Comparison of ENCODE assay signal across 8 cellular contexts in genomic region chr3:24495334-24495994, GRCh38. TPM values are rescaled to one million over a fixed set of nuclear protein-coding genes. Genes with fewer than 3 reads are reported as not detected.
A peak's percentile ranks its signal among the peaks of the same experiment; 100 is the strongest.
DNase-seq lines count a peak whose midpoint lies in the region; ATAC-seq and TF ChIP-seq lines count a peak whose summit lies in the region.

No MANE protein-coding gene starts in this region.

- H3K4me1 Mint-ChIP-seq in GM23338, result peaks cover 66% of the 10 kb centered on the region

- no peaks in the 10 kb centered on the region for H4K20me1 ChIP-seq in GM23338 (replicated peaks; ENCODE audit: insufficient read depth)

- peaks cover 57% of the 10 kb centered on the region for H3K27me3 Mint-ChIP-seq in GM23338 (ENCODE audit: insufficient read depth, low read depth, poor library complexity)

- no peak overlapping the region for H3K27ac ChIP-seq in GM23338 (ENCODE audit: low read depth)

- no peaks in the 10 kb centered on the region; the same call in 1 of the 2 replicates for H3K79me2 ChIP-seq in GM23338 (replicated peaks; ENCODE audit: insufficient read depth)

- ATAC-seq in GM23338 (peak; percentile 63), SK-N-SH treated with all-trans-retinoic acid at 6 μM for 48 hours (peak; percentile 15), omental fat pad (ENCODE audit: low FRiP score) (peak; percentile 33), HG02981 (IDR thresholded peaks at IDR 0.05; ENCODE audit: unreplicated experiment) (no peak), HG03095 (IDR thresholded peaks at IDR 0.05; ENCODE audit: unreplicated experiment) (no peak)

- H3K36me3 Mint-ChIP-seq in GM23338 (ENCODE audit: low read depth), result no peaks in the 10 kb centered on the region

- H3F3A ChIP-seq in GM23338 (replicated peaks; ENCODE audit: low read depth), result peaks cover 6% of the 10 kb centered on the region; the same call in 1 of the 2 replicates

- DNase-seq in GM23338 (ENCODE audit: low spot score) (peak; percentile 80), glomerular visceral epithelial cell (ENCODE audit: extremely low spot score) (peak; percentile 59), omental fat pad (ENCODE audit: low spot score) (no peak)
- DNase-seq in stimulated activated naive CD4-positive, alpha-beta T cell treated with Interleukin-2 at 50 U/mL for 16 hours (lab: John Stamatoyannopoulos, UW), result no peak
- no peak for DNase-seq in stimulated activated CD4-positive, alpha-beta T cell treated with anti-CD3 and anti-CD28 coated beads, Interleukin-4, amount 100 ng/mL, for 1 hour

- TF ChIP-seq CTCF in GM23338 (conservative IDR thresholded peaks at IDR 0.05; ENCODE audit: low read depth in 2 of 2), result no peak
- no peak for TF ChIP-seq CTCF in omental fat pad (IDR thresholded peaks at IDR 0.05)

- H3K27ac Mint-ChIP-seq in GM23338, result no peak overlapping the region

- H3K9me3 Mint-ChIP-seq in GM23338, result 0 out of 3 replicates have a peak, but pooled peaks cover 4% of the 10 kb centered on the region

- peak overlapping the region; percentile 76 for H3K4me3 ChIP-seq in GM23338

- peak overlapping the region; percentile 86 for H3K4me3 Mint-ChIP-seq in GM23338

- H3K4me1 ChIP-seq in GM23338 (ENCODE audit: insufficient read depth), result peaks cover 63% of the 10 kb centered on the region

- peak overlapping the region; percentile 95 for H3K4me2 ChIP-seq in GM23338

- 0 out of 2 replicates have a peak, but pooled peaks cover 4% of the 10 kb centered on the region for H3K9me2 ChIP-seq in GM23338 (ENCODE audit: insufficient read depth)

- H2AFZ ChIP-seq in GM23338, result peak overlapping the region; percentile 94

- H3K36me3 ChIP-seq in GM23338 (ENCODE audit: insufficient read depth), result no peaks in the 10 kb centered on the region

- peaks cover 57% of the 10 kb centered on the region for H3K27me3 ChIP-seq in GM23338 (ENCODE audit: insufficient read depth)

TF ChIP-seq in GM23338, 12 proteins besides CTCF, POLR2A, EP300 and RAD21:
- no peak for TF ChIP-seq ZNF114 (CRISPR knock-in tag; IDR thresholded peaks at IDR 0.05)

TF ChIP-seq in SK-N-SH treated with all-trans-retinoic acid at 6 μM for 48 hours, 23 proteins besides CTCF, POLR2A, EP300 and RAD21:
- TF ChIP-seq ESRRG (CRISPR knock-in tag; IDR thresholded peaks at IDR 0.05) (no peak), OSR1 (CRISPR knock-in tag; IDR thresholded peaks at IDR 0.05) (no peak), ZFP30 (CRISPR knock-in tag; IDR thresholded peaks at IDR 0.05) (no peak), ZNF70 (CRISPR knock-in tag; IDR thresholded peaks at IDR 0.05) (no peak), GLIS3 (CRISPR knock-in tag; IDR thresholded peaks at IDR 0.05) (no peak), ZFP3 (CRISPR knock-in tag; IDR thresholded peaks at IDR 0.05) (no peak), ISL1 (CRISPR knock-in tag; IDR thresholded peaks at IDR 0.05) (no peak), ZNF565 (CRISPR knock-in tag; conservative IDR thresholded peaks at IDR 0.05; ENCODE audit: low read depth) (no peak), CSRNP3 (CRISPR knock-in tag; IDR thresholded peaks at IDR 0.05) (no peak), CREB5 (CRISPR knock-in tag; IDR thresholded peaks at IDR 0.05; ENCODE audit: low read depth) (no peak), TSHZ2 (CRISPR knock-in tag; IDR thresholded peaks at IDR 0.05) (no peak), RARB (CRISPR knock-in tag; IDR thresholded peaks at IDR 0.05) (no peak), TOX (CRISPR knock-in tag; IDR thresholded peaks at IDR 0.05; ENCODE audit: borderline replicate concordance) (no peak), PATZ1 (CRISPR knock-in tag; IDR thresholded peaks at IDR 0.05; ENCODE audit: borderline replicate concordance) (no peak), ZNF8 (CRISPR knock-in tag; IDR thresholded peaks at IDR 0.05) (no peak), BACH2 (CRISPR knock-in tag; IDR thresholded peaks at IDR 0.05; ENCODE audit: borderline replicate concordance) (no peak), CSDC2 (CRISPR knock-in tag; IDR thresholded peaks at IDR 0.05) (no peak), TCF4 (CRISPR knock-in tag; IDR thresholded peaks at IDR 0.05; ENCODE audit: borderline replicate concordance) (no peak), POU6F1 (CRISPR knock-in tag; IDR thresholded peaks at IDR 0.05; ENCODE audit: borderline replicate concordance, low read depth) (no peak), SNAI2 (CRISPR knock-in tag; IDR thresholded peaks at IDR 0.05) (no peak)
TF ChIP-seq in SK-N-SH treated with all-trans-retinoic acid at 6 μM for 48 hours: peak in this region for 0.

RNA-seq across cellular contexts. Expression of gene THRB, which starts 0.8 kb away (rescaled TPM):
- 3.2 and 8.0 TPM in 2 replicates for total RNA-seq in GM23338 (2014; rRNA removed; shearing (Covaris generic))
- 1.3 and 1.7 TPM in 2 replicates for polyA plus RNA-seq in GM23338 (2016; fragmentation: Nextera tagmentation; extraction: Ambion mirVana)
- 10 to 100 TPM; 18.6 to 28.0 (median 23.9) TPM for total RNA-seq in omental fat pad

Comparison
In these comparisons a context has a peak if more than half of its experiments do, and no peak if none do; other contexts are left out.
1. ATAC-seq: peak in GM23338 (single experiment), SK-N-SH treated with all-trans-retinoic acid at 6 μM for 48 hours (single experiment) and omental fat pad (single experiment); none in HG02981 (single experiment) and HG03095 (single experiment).
2. DNase-seq: peak in GM23338 (single experiment) and glomerular visceral epithelial cell (single experiment); none in omental fat pad (single experiment), stimulated activated naive CD4-positive, alpha-beta T cell treated with Interleukin-2 at 50 U/mL for 16 hours (single experiment) and stimulated activated CD4-positive, alpha-beta T cell treated with anti-CD3 and anti-CD28 coated beads, Interleukin-4, amount 100 ng/mL, for 1 hour (single experiment).